Comparison of ENCODE assay signal across 1 cellular context in the genomic region with DNA sequence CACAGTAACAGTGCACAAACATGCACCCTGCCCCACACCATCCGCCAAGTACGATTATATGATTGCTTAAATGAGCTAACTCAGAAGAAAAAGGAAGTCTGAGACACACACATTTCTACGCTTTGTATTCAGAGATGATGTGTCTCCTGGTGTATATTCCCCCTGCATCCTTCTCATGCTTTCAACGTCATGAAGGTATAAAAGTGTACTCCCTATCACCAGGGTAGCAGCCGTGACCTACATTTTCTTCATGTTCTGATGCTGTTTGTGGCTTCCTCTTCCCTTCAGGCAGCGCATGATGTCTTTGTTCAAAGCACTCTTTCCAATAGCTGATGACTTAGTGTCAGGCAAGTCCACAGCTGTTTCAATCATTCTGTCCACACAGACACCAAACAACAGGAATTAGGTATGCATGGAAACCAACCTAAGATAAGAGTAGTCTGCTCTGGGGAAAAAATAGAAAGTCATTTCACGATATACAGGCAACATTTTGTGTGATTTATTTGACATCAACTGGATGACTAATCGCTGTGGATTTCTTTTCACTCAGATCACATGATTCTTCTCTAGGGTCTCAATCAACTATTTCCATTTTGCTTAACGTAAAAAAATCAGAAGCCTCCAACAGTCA.
TF ChIP-seq lines count a peak whose summit lies in the region.

No MANE protein-coding gene starts in this region.

TF ChIP-seq in WTC11, 78 proteins besides CTCF, POLR2A, EP300 and RAD21 (continued from another document):
- TF ChIP-seq, protein P1, sequence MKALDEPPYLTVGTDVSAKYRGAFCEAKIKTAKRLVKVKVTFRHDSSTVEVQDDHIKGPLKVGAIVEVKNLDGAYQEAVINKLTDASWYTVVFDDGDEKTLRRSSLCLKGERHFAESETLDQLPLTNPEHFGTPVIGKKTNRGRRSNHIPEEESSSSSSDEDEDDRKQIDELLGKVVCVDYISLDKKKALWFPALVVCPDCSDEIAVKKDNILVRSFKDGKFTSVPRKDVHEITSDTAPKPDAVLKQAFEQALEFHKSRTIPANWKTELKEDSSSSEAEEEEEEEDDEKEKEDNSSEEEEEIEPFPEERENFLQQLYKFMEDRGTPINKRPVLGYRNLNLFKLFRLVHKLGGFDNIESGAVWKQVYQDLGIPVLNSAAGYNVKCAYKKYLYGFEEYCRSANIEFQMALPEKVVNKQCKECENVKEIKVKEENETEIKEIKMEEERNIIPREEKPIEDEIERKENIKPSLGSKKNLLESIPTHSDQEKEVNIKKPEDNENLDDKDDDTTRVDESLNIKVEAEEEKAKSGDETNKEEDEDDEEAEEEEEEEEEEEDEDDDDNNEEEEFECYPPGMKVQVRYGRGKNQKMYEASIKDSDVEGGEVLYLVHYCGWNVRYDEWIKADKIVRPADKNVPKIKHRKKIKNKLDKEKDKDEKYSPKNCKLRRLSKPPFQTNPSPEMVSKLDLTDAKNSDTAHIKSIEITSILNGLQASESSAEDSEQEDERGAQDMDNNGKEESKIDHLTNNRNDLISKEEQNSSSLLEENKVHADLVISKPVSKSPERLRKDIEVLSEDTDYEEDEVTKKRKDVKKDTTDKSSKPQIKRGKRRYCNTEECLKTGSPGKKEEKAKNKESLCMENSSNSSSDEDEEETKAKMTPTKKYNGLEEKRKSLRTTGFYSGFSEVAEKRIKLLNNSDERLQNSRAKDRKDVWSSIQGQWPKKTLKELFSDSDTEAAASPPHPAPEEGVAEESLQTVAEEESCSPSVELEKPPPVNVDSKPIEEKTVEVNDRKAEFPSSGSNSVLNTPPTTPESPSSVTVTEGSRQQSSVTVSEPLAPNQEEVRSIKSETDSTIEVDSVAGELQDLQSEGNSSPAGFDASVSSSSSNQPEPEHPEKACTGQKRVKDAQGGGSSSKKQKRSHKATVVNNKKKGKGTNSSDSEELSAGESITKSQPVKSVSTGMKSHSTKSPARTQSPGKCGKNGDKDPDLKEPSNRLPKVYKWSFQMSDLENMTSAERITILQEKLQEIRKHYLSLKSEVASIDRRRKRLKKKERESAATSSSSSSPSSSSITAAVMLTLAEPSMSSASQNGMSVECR (CRISPR knock-in tag; IDR thresholded peaks at IDR 0.05; ENCODE audit: borderline replicate concordance), result no peak
- TF ChIP-seq SMAD4 (CRISPR knock-in tag; IDR thresholded peaks at IDR 0.05), result no peak
- no peak for TF ChIP-seq NFYB (CRISPR knock-in tag; conservative IDR thresholded peaks at IDR 0.05; ENCODE audit: low read depth)
- TF ChIP-seq JAZF1 (CRISPR knock-in tag; IDR thresholded peaks at IDR 0.05), result no peak
- TF ChIP-seq, protein P2, sequence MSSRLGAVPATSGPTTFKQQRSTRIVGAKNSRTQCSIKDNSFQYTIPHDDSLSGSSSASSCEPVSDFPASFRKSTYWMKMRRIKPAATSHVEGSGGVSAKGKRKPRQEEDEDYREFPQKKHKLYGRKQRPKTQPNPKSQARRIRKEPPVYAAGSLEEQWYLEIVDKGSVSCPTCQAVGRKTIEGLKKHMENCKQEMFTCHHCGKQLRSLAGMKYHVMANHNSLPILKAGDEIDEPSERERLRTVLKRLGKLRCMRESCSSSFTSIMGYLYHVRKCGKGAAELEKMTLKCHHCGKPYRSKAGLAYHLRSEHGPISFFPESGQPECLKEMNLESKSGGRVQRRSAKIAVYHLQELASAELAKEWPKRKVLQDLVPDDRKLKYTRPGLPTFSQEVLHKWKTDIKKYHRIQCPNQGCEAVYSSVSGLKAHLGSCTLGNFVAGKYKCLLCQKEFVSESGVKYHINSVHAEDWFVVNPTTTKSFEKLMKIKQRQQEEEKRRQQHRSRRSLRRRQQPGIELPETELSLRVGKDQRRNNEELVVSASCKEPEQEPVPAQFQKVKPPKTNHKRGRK (CRISPR knock-in tag; IDR thresholded peaks at IDR 0.05; ENCODE audit: borderline replicate concordance), result no peak
- no peak for TF ChIP-seq ZNF138 (CRISPR knock-in tag; conservative IDR thresholded peaks at IDR 0.05)
- no peak for TF ChIP-seq OVOL2 (CRISPR knock-in tag; IDR thresholded peaks at IDR 0.05; ENCODE audit: borderline replicate concordance)
